In genomic region chr12:102426599-102427541, GRCh38 we compare ENCODE assay signal across 11 cellular contexts. TPM values are rescaled to one million over a fixed set of nuclear protein-coding genes. Genes with fewer than 3 reads are reported as not detected.
DNase-seq lines count a peak whose midpoint lies in the region; ATAC-seq, FAIRE-seq and TF ChIP-seq lines count a peak whose summit lies in the region.
"Had no signal": no experiment of that assay in that cellular context is flagged by ENCODE, and none has a peak within 500 bp of the region (broad histone marks: within the 10 kb centered on the region; RNA-seq: fewer than 3 reads in every experiment).

No MANE protein-coding gene starts in this region.

- H3K27me3 ChIP-seq in foreskin keratinocyte, result no peaks in the 10 kb centered on the region

- DNase-seq in Daoy (ENCODE audit: low read depth) (peak; percentile 39), OCI-M1 (lab: John Stamatoyannopoulos, UW) (peak; percentile 42), foreskin keratinocyte (no peak), sciatic nerve (ENCODE audit: low spot score) (no peak), NCI-H1092 treated with DMSO at 0.1 percent for 48 hours (lab: John Stamatoyannopoulos, UW) (no peak), GM12892 (ENCODE audit: insufficient read length) (no peak), NCI-H774 (lab: John Stamatoyannopoulos, UW) (no peak), iPS-NIHi11 (ENCODE audit: low spot score) (no peak)
- DNase-seq: activated CD8-positive, alpha-beta memory T cell treated with anti-CD3 and anti-CD28 coated beads, Interleukin-2, amount 50 U/mL, for 4 hours; effector memory CD8-positive, alpha-beta T cell had no signal

- TF ChIP-seq POLR2A in GM12892 (IDR thresholded peaks at IDR 0.05; ENCODE audit: low read depth, low read length), result no peak

- no peak overlapping the region for H3K27ac ChIP-seq in foreskin keratinocyte

- TF ChIP-seq CTCF in foreskin keratinocyte (conservative IDR thresholded peaks at IDR 0.05), result no peak

- peak; percentile 25 for ATAC-seq in foreskin keratinocyte
- peak; percentile 34 for ATAC-seq in sciatic nerve
- ATAC-seq: effector memory CD8-positive, alpha-beta T cell had no signal

- H3K4me1 ChIP-seq in foreskin keratinocyte, result no peaks in the 10 kb centered on the region

- intact Hi-C loops in sciatic nerve (cut with DNase I), result no loop called here

- no peak for FAIRE-seq in GM12892 (lab: Jason Lieb, UNC)

RNA-seq across cellular contexts. Expression of gene IGF1, which starts 53.5 kb away (rescaled TPM):
- not detected in 2 replicates for total RNA-seq in Daoy (2014; rRNA removed; shearing (Covaris generic))
- total RNA-seq in foreskin keratinocyte (not detected in 2 replicates), sciatic nerve (52.1 TPM)
- not detected in 2 replicates for polyA plus RNA-seq in foreskin keratinocyte
- 13.9 TPM for polyA plus RNA-seq in GM12892 (2012; ENCODE audit: missing spikeins)
- total RNA-seq: LHCN-M2 had no signal

Comparison
In these comparisons a context has a peak if more than half of its experiments do, and no peak if none do; other contexts are left out.
1. DNase-seq: peak in Daoy (single experiment) and OCI-M1 (single experiment); none in foreskin keratinocyte (0 of 2), sciatic nerve (single experiment), NCI-H1092 treated with DMSO at 0.1 percent for 48 hours (single experiment), GM12892 (single experiment), NCI-H774 (single experiment) and iPS-NIHi11 (single experiment).
2. RNA of gene IGF1, which starts 53.5 kb away (total RNA-seq): 52.1 TPM in sciatic nerve (single experiment); not detected in Daoy and not detected in foreskin keratinocyte; every median in the first group is over 10 times any median in the second.